ENCODE assay signal across 14 cellular contexts in the genomic region with DNA sequence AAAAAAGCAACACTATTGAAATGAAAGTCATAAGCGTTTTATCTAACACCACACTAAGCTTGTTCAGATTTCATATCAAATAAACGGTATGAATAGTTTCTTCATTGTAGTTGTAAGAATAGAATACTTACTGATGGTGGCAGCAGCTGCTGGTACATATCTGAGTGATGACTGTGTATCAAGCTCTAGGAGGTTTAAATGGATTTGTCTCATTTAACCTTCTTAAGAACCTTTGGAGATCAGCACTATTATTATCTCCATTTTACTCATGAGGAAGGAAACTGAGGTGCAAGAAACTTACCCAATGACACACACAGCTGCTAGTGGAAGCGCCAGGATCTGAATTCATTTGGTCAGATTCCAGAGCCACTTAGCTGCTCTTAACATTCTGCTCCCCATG.
DNase-seq lines count a peak whose midpoint lies in the region; ATAC-seq and TF ChIP-seq lines count a peak whose summit lies in the region.
"Had no signal": no experiment of that assay in that cellular context is flagged by ENCODE, and none has a peak within 500 bp of the region (broad histone marks: within the 10 kb centered on the region; RNA-seq: fewer than 3 reads in every experiment).

No MANE protein-coding gene starts in this region.

- ATAC-seq in GM19463 (IDR thresholded peaks at IDR 0.05; ENCODE audit: unreplicated experiment), result no peak
- no peak for ATAC-seq in GM18909 (IDR thresholded peaks at IDR 0.05; ENCODE audit: poor library complexity, unreplicated experiment)

- DNase-seq in AG08395 (ENCODE audit: low spot score) (peak; percentile 49), M059J (ENCODE audit: low read depth) (peak; percentile 34), dorsolateral prefrontal cortex (no peak), midbrain (lab: John Stamatoyannopoulos, UW) (peak; percentile 35), DMS153 treated with DMSO at 0.1 percent for 48 hours (lab: John Stamatoyannopoulos, UW; ENCODE audit: unreplicated experiment) (no peak), SIG-M5 (lab: John Stamatoyannopoulos, UW) (no peak)
- DNase-seq: activated CD4-positive, alpha-beta T cell treated with anti-CD3 and anti-CD28 coated beads for 1 hour; activated naive CD4-positive, alpha-beta T cell treated with anti-CD3 and anti-CD28 coated beads for 36 hours; COR-L47; NCI-H2029; NCI-H69 had no signal

- peak in 37 of 56 donors; percentile 6 to 70 (median 31) for TF ChIP-seq CTCF in dorsolateral prefrontal cortex (IDR thresholded peaks at IDR 0.05 in 54 of 56, conservative IDR thresholded peaks at IDR 0.05 in 2 of 56; ENCODE audit: low read depth in 1 of 56, partially characterized antibody in 56 of 56)

- intact Hi-C loops in dorsolateral prefrontal cortex (cut with DNase I), result loop anchor here (5.0 to 10.0 kb wide), 3 partner anchors 105 to 125 kb away; partner anchors contain the start of gene EIF4G3 (in 1 of the 2)

- H3K27ac ChIP-seq in dorsolateral prefrontal cortex, result peak overlapping the region in 7 of 59 donors; percentile 2 to 38 (median 12)
- H3K27ac ChIP-seq: prostate gland had no signal

- no peak overlapping the region for H3K4me3 ChIP-seq in dorsolateral prefrontal cortex
- H3K4me3 ChIP-seq: prostate gland had no signal

- no peaks in the 10 kb centered on the region for H3K27me3 ChIP-seq in dorsolateral prefrontal cortex

Comparison
In these comparisons a context has a peak if more than half of its experiments do, and no peak if none do; other contexts are left out.
1. DNase-seq: peak in AG08395 (single experiment), M059J (single experiment) and midbrain (single experiment); none in dorsolateral prefrontal cortex (0 of 10), DMS153 treated with DMSO at 0.1 percent for 48 hours (single experiment) and SIG-M5 (single experiment).